8 cellular contexts compared by ENCODE assay signal in the genomic region with DNA sequence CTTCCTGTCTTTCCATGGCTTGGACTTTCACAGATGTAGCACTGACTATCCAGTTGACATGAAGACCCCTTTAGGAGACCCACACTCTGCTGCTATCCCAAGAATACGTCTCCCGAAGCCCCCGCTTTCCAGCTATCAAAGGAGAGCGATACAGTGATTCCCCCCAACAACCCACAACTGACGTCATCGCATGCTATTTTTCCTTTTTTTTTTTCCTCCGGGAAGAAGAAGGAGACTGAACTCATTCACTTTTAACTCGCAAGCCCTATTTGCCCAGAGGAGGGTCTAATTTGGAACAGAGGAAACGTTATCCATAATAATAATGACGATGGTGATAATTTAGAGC. TPM values are rescaled to one million over a fixed set of nuclear protein-coding genes. Genes with fewer than 3 reads are reported as not detected.
DNase-seq lines count a peak whose midpoint lies in the region; ATAC-seq and TF ChIP-seq lines count a peak whose summit lies in the region.
"Had no signal": no experiment of that assay in that cellular context is flagged by ENCODE, and none has a peak within 500 bp of the region (broad histone marks: within the 10 kb centered on the region; RNA-seq: fewer than 3 reads in every experiment).

No MANE protein-coding gene starts in this region.

- peaks cover 6 to 84% of the 10 kb centered on the region in 2 donors for H3K27me3 ChIP-seq in left lung
- H3K27me3 ChIP-seq in suprapubic skin: peaks cover 36% of the 10 kb centered on the region

- no peaks in the 10 kb centered on the region for H3K9me3 ChIP-seq in left lung
- H3K9me3 ChIP-seq in suprapubic skin: no peaks in the 10 kb centered on the region

- WGBS in suprapubic skin: 5% methylated on average over 10 of the region's 10 CpGs

- peaks cover 0 to 11% (median 5%) of the 10 kb centered on the region in 7 donors for H3K9me3 Mint-ChIP-seq in CD14-positive monocyte

- peaks cover 60 to 74% (median 63%) of the 10 kb centered on the region in 3 donors for H3K27me3 Mint-ChIP-seq in CD14-positive monocyte (ENCODE audit: low read depth in 3 of 3)

- TF ChIP-seq EP300 in suprapubic skin (IDR thresholded peaks at IDR 0.05): no peak

- no peak for ATAC-seq in left lung
- no peak for ATAC-seq in HG03565 (IDR thresholded peaks at IDR 0.05; ENCODE audit: unreplicated experiment)
- ATAC-seq: activated CD4-positive, CD25-positive, alpha-beta regulatory T cell treated with anti-CD3 and anti-CD28 coated beads, Interleukin-2, amount 50 U/mL, for 24 hours had no signal

- TF ChIP-seq POLR2A in suprapubic skin (IDR thresholded peaks at IDR 0.05): no peak

- intact Hi-C loops in left lung (cut with DNase I) (loop anchor here in 1 of 2 donors (10.0 kb wide), 1 partner anchor 461 kb away; no protein-coding TSS in a partner anchor), CD14-positive monocyte (cut with micrococcal nuclease) (no loop called here)

- peaks cover 0 to 3% of the 10 kb centered on the region in 2 donors for H3K36me3 Mint-ChIP-seq in CD14-positive monocyte

- no peak for TF ChIP-seq CTCF in left lung (IDR thresholded peaks at IDR 0.05)
- TF ChIP-seq CTCF in suprapubic skin (IDR thresholded peaks at IDR 0.05): no peak
- TF ChIP-seq CTCF in CD14-positive monocyte (IDR thresholded peaks at IDR 0.05): no peak

- H3K4me3 ChIP-seq in left lung (peak overlapping the region; percentile 34), suprapubic skin (peak overlapping the region; percentile 54)

- H3K27ac ChIP-seq in left lung (peak overlapping the region in 1 of 2 donors; percentile 79), suprapubic skin (peak overlapping the region; percentile 20)

- peak overlapping the region in 1 of 2 donors; percentile 64 for H3K4me3 Mint-ChIP-seq in CD14-positive monocyte

- H3K27ac Mint-ChIP-seq in CD14-positive monocyte: no peak overlapping the region

- H3K4me1 ChIP-seq in left lung (peaks cover 0 to 3% of the 10 kb centered on the region in 2 donors), suprapubic skin (peaks cover 29% of the 10 kb centered on the region)

- DNase-seq in M059J (ENCODE audit: low read depth): peak; percentile 26
- peak; percentile 22 for DNase-seq in cerebellar cortex (ENCODE audit: low spot score)
- DNase-seq in left lung: no peak
- no peak for DNase-seq in suprapubic skin (ENCODE audit: low spot score in 2 of 2)
- DNase-seq in CD14-positive monocyte (ENCODE audit: low spot score): no peak
- no peak for DNase-seq in SW480 (ENCODE audit: low spot score)

- no peaks in the 10 kb centered on the region for H3K4me1 Mint-ChIP-seq in CD14-positive monocyte

- no peaks in the 10 kb centered on the region for H3K36me3 ChIP-seq in left lung
- H3K36me3 ChIP-seq in suprapubic skin: no peaks in the 10 kb centered on the region

RNA-seq across cellular contexts. Expression of a gene that starts 2.1 kb away (rescaled TPM):
- 0.15 and 0.20 TPM in 2 replicates for total RNA-seq in M059J (2014; rRNA removed; shearing (Covaris generic))
- total RNA-seq in left lung: 1 to 10 TPM; 4.3 to 9.8 TPM
- 1 to 10 TPM in 3 of 4 donors, under 1 TPM in 1; 0.53 to 2.3 (median 1.4) TPM for total RNA-seq in suprapubic skin
- not detected for polyA plus RNA-seq in CD14-positive monocyte

Comparison
In these comparisons a context has a peak if more than half of its experiments do, and no peak if none do; other contexts are left out.
1. DNase-seq: peak in M059J (single experiment) and cerebellar cortex (single experiment); none in left lung (0 of 2), suprapubic skin (0 of 2), CD14-positive monocyte (single experiment) and SW480 (single experiment).